In the genomic region with DNA sequence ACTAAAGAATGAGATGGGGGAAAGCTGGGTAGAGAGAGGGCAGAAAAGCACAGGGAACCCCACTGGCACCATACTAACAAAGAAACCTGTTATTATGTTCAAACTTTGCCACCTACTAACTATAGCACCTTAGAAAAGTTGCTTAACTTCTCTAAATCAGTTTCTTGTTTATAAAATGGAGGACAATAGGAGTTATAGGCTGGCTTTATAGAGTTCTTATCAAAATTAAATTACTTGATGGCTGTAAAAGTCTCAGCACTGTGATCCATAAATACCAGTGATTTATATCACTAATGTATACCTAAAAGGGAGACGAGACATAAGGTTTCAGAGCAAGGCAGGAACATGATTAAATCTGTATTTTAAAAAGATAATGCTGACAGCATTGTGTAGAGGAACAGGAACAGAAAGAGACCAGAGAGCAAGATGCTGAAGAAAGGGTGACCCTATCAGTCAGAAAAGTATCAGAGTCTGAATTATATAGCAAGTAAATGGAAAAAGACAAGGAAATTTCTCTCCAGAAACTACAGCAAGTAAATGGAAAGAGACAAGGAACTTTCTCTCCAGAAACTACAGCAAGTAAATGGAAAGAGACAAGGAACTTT, we compare ENCODE assay signal across 1 cellular context.
TF ChIP-seq lines count a peak whose summit lies in the region.

No MANE protein-coding gene starts in this region.

TF ChIP-seq in SK-N-SH treated with all-trans-retinoic acid at 6 μM for 48 hours, 23 proteins besides CTCF, POLR2A, EP300 and RAD21 (continued from another document):
- no peak for TF ChIP-seq POU6F1 (CRISPR knock-in tag; IDR thresholded peaks at IDR 0.05; ENCODE audit: borderline replicate concordance, low read depth)
- TF ChIP-seq, protein P1, sequence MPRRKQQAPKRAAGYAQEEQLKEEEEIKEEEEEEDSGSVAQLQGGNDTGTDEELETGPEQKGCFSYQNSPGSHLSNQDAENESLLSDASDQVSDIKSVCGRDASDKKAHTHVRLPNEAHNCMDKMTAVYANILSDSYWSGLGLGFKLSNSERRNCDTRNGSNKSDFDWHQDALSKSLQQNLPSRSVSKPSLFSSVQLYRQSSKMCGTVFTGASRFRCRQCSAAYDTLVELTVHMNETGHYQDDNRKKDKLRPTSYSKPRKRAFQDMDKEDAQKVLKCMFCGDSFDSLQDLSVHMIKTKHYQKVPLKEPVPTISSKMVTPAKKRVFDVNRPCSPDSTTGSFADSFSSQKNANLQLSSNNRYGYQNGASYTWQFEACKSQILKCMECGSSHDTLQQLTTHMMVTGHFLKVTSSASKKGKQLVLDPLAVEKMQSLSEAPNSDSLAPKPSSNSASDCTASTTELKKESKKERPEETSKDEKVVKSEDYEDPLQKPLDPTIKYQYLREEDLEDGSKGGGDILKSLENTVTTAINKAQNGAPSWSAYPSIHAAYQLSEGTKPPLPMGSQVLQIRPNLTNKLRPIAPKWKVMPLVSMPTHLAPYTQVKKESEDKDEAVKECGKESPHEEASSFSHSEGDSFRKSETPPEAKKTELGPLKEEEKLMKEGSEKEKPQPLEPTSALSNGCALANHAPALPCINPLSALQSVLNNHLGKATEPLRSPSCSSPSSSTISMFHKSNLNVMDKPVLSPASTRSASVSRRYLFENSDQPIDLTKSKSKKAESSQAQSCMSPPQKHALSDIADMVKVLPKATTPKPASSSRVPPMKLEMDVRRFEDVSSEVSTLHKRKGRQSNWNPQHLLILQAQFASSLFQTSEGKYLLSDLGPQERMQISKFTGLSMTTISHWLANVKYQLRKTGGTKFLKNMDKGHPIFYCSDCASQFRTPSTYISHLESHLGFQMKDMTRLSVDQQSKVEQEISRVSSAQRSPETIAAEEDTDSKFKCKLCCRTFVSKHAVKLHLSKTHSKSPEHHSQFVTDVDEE (CRISPR knock-in tag; IDR thresholded peaks at IDR 0.05), result no peak
- TF ChIP-seq, protein P2, sequence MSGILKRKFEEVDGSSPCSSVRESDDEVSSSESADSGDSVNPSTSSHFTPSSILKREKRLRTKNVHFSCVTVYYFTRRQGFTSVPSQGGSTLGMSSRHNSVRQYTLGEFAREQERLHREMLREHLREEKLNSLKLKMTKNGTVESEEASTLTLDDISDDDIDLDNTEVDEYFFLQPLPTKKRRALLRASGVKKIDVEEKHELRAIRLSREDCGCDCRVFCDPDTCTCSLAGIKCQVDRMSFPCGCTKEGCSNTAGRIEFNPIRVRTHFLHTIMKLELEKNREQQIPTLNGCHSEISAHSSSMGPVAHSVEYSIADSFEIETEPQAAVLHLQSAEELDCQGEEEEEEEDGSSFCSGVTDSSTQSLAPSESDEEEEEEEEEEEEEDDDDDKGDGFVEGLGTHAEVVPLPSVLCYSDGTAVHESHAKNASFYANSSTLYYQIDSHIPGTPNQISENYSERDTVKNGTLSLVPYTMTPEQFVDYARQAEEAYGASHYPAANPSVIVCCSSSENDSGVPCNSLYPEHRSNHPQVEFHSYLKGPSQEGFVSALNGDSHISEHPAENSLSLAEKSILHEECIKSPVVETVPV (CRISPR knock-in tag; IDR thresholded peaks at IDR 0.05), result no peak
- TF ChIP-seq RARB (CRISPR knock-in tag; IDR thresholded peaks at IDR 0.05), result no peak
- TF ChIP-seq, protein P3, sequence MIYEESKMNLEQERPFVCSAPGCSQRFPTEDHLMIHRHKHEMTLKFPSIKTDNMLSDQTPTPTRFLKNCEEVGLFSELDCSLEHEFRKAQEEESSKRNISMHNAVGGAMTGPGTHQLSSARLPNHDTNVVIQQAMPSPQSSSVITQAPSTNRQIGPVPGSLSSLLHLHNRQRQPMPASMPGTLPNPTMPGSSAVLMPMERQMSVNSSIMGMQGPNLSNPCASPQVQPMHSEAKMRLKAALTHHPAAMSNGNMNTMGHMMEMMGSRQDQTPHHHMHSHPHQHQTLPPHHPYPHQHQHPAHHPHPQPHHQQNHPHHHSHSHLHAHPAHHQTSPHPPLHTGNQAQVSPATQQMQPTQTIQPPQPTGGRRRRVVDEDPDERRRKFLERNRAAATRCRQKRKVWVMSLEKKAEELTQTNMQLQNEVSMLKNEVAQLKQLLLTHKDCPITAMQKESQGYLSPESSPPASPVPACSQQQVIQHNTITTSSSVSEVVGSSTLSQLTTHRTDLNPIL (CRISPR knock-in tag; IDR thresholded peaks at IDR 0.05; ENCODE audit: low read depth), result no peak
- TF ChIP-seq ISL1 (CRISPR knock-in tag; IDR thresholded peaks at IDR 0.05), result no peak
- TF ChIP-seq SNAI2 (CRISPR knock-in tag; IDR thresholded peaks at IDR 0.05), result no peak
- TF ChIP-seq ZNF565 (CRISPR knock-in tag; conservative IDR thresholded peaks at IDR 0.05; ENCODE audit: low read depth), result no peak
- TF ChIP-seq BACH2 (CRISPR knock-in tag; IDR thresholded peaks at IDR 0.05; ENCODE audit: borderline replicate concordance), result no peak
